Comparison of ENCODE assay signal across 8 cellular contexts in genomic region chr2:64914735-64915509, GRCh38.
DNase-seq lines count a peak whose midpoint lies in the region; ATAC-seq lines count a peak whose summit lies in the region.

No MANE protein-coding gene starts in this region.

- peak; percentile 70 for DNase-seq in Jurkat, Clone E6-1 (ENCODE audit: low read depth, low spot score)
- DNase-seq in germinal center (ENCODE audit: low spot score) (peak; percentile 73), UCSD-AML1 (lab: John Stamatoyannopoulos, UW; ENCODE audit: unreplicated experiment) (no peak), NCI-H345 (lab: John Stamatoyannopoulos, UW) (no peak), EL (no peak)
- DNase-seq in activated CD4-positive, CD25-positive, alpha-beta regulatory T cell treated with anti-CD3 and anti-CD28 coated beads, Interleukin-2, amount 50 U/mL, for 72 hours, result no peak

- peak; percentile 37 for ATAC-seq in GM18508 (IDR thresholded peaks at IDR 0.05; ENCODE audit: insufficient read depth, unreplicated experiment)
- peak; percentile 59 for ATAC-seq in GM21786 (IDR thresholded peaks at IDR 0.05; ENCODE audit: unreplicated experiment)

- no peak overlapping the region for H3K4me3 ChIP-seq in Jurkat, Clone E6-1 (ENCODE audit: low read length)

Comparison
In these comparisons a context has a peak if more than half of its experiments do, and no peak if none do; other contexts are left out.
1. DNase-seq: peak in Jurkat, Clone E6-1 (single experiment) and germinal center (single experiment); none in activated CD4-positive, CD25-positive, alpha-beta regulatory T cell treated with anti-CD3 and anti-CD28 coated beads, Interleukin-2, amount 50 U/mL, for 72 hours (single experiment), UCSD-AML1 (single experiment), NCI-H345 (single experiment) and EL (single experiment).